26 cellular contexts compared by ENCODE assay signal in the genomic region with DNA sequence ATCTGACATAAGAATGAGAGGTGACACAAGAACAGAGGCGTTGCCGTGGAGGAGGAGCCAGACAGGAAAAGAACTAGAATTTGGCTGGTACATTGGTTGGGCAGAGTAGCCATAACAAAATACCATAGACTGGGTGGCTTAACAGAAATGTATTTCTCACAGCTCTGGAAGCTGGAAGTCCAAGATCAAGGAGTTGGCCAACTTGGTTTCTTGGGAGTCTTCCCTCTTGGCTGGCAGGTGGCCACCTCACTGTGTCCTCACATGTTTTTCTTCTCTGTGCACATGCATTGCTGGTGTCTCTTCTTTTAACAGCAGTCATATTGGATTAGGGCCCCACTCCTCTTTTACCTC.
DNase-seq lines count a peak whose midpoint lies in the region; ATAC-seq and TF ChIP-seq lines count a peak whose summit lies in the region.
"Had no signal": no experiment of that assay in that cellular context is flagged by ENCODE, and none has a peak within 500 bp of the region (broad histone marks: within the 10 kb centered on the region; RNA-seq: fewer than 3 reads in every experiment).

No MANE protein-coding gene starts in this region.

- DNase-seq in CD14-positive monocyte (ENCODE audit: low spot score) (no peak), SJSA1 (ENCODE audit: low read depth in 1 of 2, low spot score in 2 of 2) (no peak), fibroblast of the aortic adventitia (ENCODE audit: low read depth) (peak; percentile 56), spleen (no peak), vagina (ENCODE audit: extremely low spot score in 2 of 2) (no peak), NCI-H146 (lab: John Stamatoyannopoulos, UW) (no peak)
- DNase-seq: activated B cell treated with CpG ODN at 0.5 μM for 24 hours; activated CD4-positive, alpha-beta T cell treated with anti-CD3 and anti-CD28 coated beads, Interleukin-2, amount 10 ng/mL, durations not matched to agents 7 days and 5 days; activated naive CD4-positive, alpha-beta T cell; activated T-cell treated with anti-CD3 and anti-CD28 coated beads, Interleukin-2, amount 50 U/mL, for 72 hours; cerebellar nuclear complex; hypothalamus; left cardiac atrium; NCI-H1105; NCI-H187 treated with DMSO at 0.1 percent for 48 hours; NCI-H2171; RPMI8226; stimulated activated CD4-positive, alpha-beta T cell treated with anti-CD3 and anti-CD28 coated beads, Interleukin-4, amount 100 ng/mL, for 24 hours had no signal

- H3K4me3 ChIP-seq in SJSA1 (no peak overlapping the region), fibroblast of the aortic adventitia (ENCODE audit: low read depth, low read length) (no peak overlapping the region), spleen (peak overlapping the region in 1 of 8 donors; percentile 13), vagina (no peak overlapping the region)
- H3K4me3 ChIP-seq: GM23338, SK-N-MC had no signal

- intact Hi-C loops in CD14-positive monocyte (cut with micrococcal nuclease) (no loop called here), spleen (cut with DNase I; ENCODE audit: low total_unique reads) (no loop called here), vagina (cut with DNase I) (no loop called here)

- H3K36me3 Mint-ChIP-seq in CD14-positive monocyte: peaks cover 6 to 10% of the 10 kb centered on the region in 2 donors
- H3K36me3 Mint-ChIP-seq: brain, type B pancreatic cell had no signal

- H3K27ac ChIP-seq in SJSA1 (peak overlapping the region; percentile 40), spleen (peak overlapping the region in 6 of 8 donors; percentile 24 to 76 (median 68)), vagina (no peak overlapping the region)
- H3K27ac ChIP-seq: SK-N-MC had no signal

- no peaks in the 10 kb centered on the region for H3K9me3 ChIP-seq in SJSA1 (replicated peaks)
- H3K9me3 ChIP-seq in spleen: peaks cover 0 to 3% (median 0%) of the 10 kb centered on the region in 8 donors
- H3K9me3 ChIP-seq in vagina: no peaks in the 10 kb centered on the region

- H3K27ac Mint-ChIP-seq in CD14-positive monocyte: peak overlapping the region; percentile 45 to 92 (median 87)
- H3K27ac Mint-ChIP-seq: activated B cell treated with CpG ODN at 0.5 μM for 24 hours; activated CD4-positive, alpha-beta T cell treated with anti-CD3 and anti-CD28 coated beads, Interleukin-2, amount 10 ng/mL, durations not matched to agents 7 days and 5 days; activated T-cell treated with anti-CD3 and anti-CD28 coated beads, Interleukin-2, amount 50 U/mL, for 72 hours; GM23338; memory B cell; progenitor cell of endocrine pancreas; type B pancreatic cell had no signal

- H3K4me1 Mint-ChIP-seq in CD14-positive monocyte: peaks cover 62% of the 10 kb centered on the region

- TF ChIP-seq CTCF in CD14-positive monocyte (IDR thresholded peaks at IDR 0.05) (no peak), fibroblast of the aortic adventitia (IDR thresholded peaks at IDR 0.05; ENCODE audit: insufficient read depth, low read length) (no peak), spleen (IDR thresholded peaks at IDR 0.05 in 8 of 11, conservative IDR thresholded peaks at IDR 0.05 in 3 of 11) (no peak), vagina (IDR thresholded peaks at IDR 0.05) (no peak)

- no peak for TF ChIP-seq POLR2A in spleen (IDR thresholded peaks at IDR 0.05)
- no peak for TF ChIP-seq POLR2A in vagina (IDR thresholded peaks at IDR 0.05)

- WGBS in spleen, 5 donors: 39 to 83% (median 62%) methylated on average over 2 of the region's 2 CpGs

- ATAC-seq in GM18861 (IDR thresholded peaks at IDR 0.05; ENCODE audit: unreplicated experiment): no peak
- ATAC-seq: GM23338, sciatic nerve had no signal

- no peaks in the 10 kb centered on the region for H3K27me3 Mint-ChIP-seq in CD14-positive monocyte (ENCODE audit: low read depth in 3 of 3)
- H3K27me3 Mint-ChIP-seq: activated B cell treated with CpG ODN at 0.5 μM for 24 hours, memory B cell, progenitor cell of endocrine pancreas, type B pancreatic cell had no signal

- peaks cover 56% of the 10 kb centered on the region for H3K4me1 ChIP-seq in SJSA1 (replicated peaks)
- peaks cover 0 to 49% (median 15%) of the 10 kb centered on the region in 6 donors for H3K4me1 ChIP-seq in spleen
- H3K4me1 ChIP-seq in vagina: peaks cover 1% of the 10 kb centered on the region

- peaks cover 7 to 12% (median 10%) of the 10 kb centered on the region in 7 donors for H3K9me3 Mint-ChIP-seq in CD14-positive monocyte
- H3K9me3 Mint-ChIP-seq: GM23338, type B pancreatic cell had no signal

- no peaks in the 10 kb centered on the region for H3K27me3 ChIP-seq in SJSA1 (replicated peaks)
- no peaks in the 10 kb centered on the region for H3K27me3 ChIP-seq in spleen (replicated peaks in 1 of 7)
- no peaks in the 10 kb centered on the region for H3K27me3 ChIP-seq in vagina

- no peak overlapping the region for H3K4me3 Mint-ChIP-seq in CD14-positive monocyte
- H3K4me3 Mint-ChIP-seq: activated B cell treated with CpG ODN at 0.5 μM for 24 hours; activated CD4-positive, alpha-beta T cell treated with anti-CD3 and anti-CD28 coated beads, Interleukin-2, amount 10 ng/mL, durations not matched to agents 7 days and 5 days; activated T-cell treated with anti-CD3 and anti-CD28 coated beads, Interleukin-2, amount 50 U/mL, for 72 hours; brain; GM23338; memory B cell; type B pancreatic cell had no signal

- H3K36me3 ChIP-seq in SJSA1: no peaks in the 10 kb centered on the region
- no peaks in the 10 kb centered on the region for H3K36me3 ChIP-seq in spleen
- no peaks in the 10 kb centered on the region for H3K36me3 ChIP-seq in vagina
